ENCODE assay signal across 18 cellular contexts in genomic region chr9:121626012-121626411, GRCh38. TPM values are rescaled to one million over a fixed set of nuclear protein-coding genes. Genes with fewer than 3 reads are reported as not detected.
A peak's percentile ranks its signal among the peaks of the same experiment; 100 is the strongest.
DNase-seq lines count a peak whose midpoint lies in the region; ATAC-seq, FAIRE-seq and TF ChIP-seq lines count a peak whose summit lies in the region.
"Had no signal": no experiment of that assay in that cellular context is flagged by ENCODE, and none has a peak within 500 bp of the region (broad histone marks: within the 10 kb centered on the region; RNA-seq: fewer than 3 reads in every experiment).

No MANE protein-coding gene starts in this region.

- no peak overlapping the region for H2BK12ac ChIP-seq in trophoblast cell (ENCODE audit: low read length)

- peaks cover 2% of the 10 kb centered on the region for H3K79me1 ChIP-seq in trophoblast cell (ENCODE audit: low read length)

- no peak overlapping the region for H4K12ac ChIP-seq in trophoblast cell (ENCODE audit: low read depth, low read length)

- peak overlapping the region; percentile 56 to 66 for H3K27ac ChIP-seq in liver (ENCODE audit: low read depth in 1 of 2, low read length in 2 of 2)
- H3K27ac ChIP-seq in HepG2 (ENCODE audit: extremely low read length, insufficient read depth, low read length): no peak overlapping the region
- peak overlapping the region; percentile 22 to 23 for H3K27ac ChIP-seq in kidney (ENCODE audit: low read depth in 2 of 2, low read length in 2 of 2)
- no peak overlapping the region for H3K27ac ChIP-seq in trophoblast cell (ENCODE audit: low read depth, low read length)
- H3K27ac ChIP-seq: A549, Peyer's patch had no signal

- H3K27me3 ChIP-seq in liver (ENCODE audit: control insufficient read depth in 4 of 4, insufficient read depth in 4 of 4, low read length in 3 of 4): no peaks in the 10 kb centered on the region
- no peaks in the 10 kb centered on the region for H3K27me3 ChIP-seq in HepG2 (ENCODE audit: control insufficient read depth in 1 of 2, insufficient read depth in 2 of 2, low read length in 2 of 2)
- H3K27me3 ChIP-seq in trophoblast cell (ENCODE audit: insufficient read depth, low read length): no peaks in the 10 kb centered on the region
- H3K27me3 ChIP-seq: Peyer's patch had no signal

- H3K4me1 ChIP-seq in liver (ENCODE audit: control insufficient read depth in 4 of 4, insufficient read depth in 4 of 4, low read length in 3 of 4) (peaks cover 15 to 40% (median 29%) of the 10 kb centered on the region in 4 donors), HepG2 (ENCODE audit: insufficient read depth, low read length) (peaks cover 20% of the 10 kb centered on the region), kidney (ENCODE audit: control insufficient read depth in 1 of 2, insufficient read depth in 1 of 2, low read depth in 1 of 2, low read length in 2 of 2) (peaks cover 15 to 24% of the 10 kb centered on the region in 2 donors), trophoblast cell (ENCODE audit: control insufficient read depth in 1 of 2, insufficient read depth in 2 of 2, low read length in 2 of 2) (peaks cover 4 to 5% of the 10 kb centered on the region in 2 experiments)
- H3K4me1 ChIP-seq: Peyer's patch had no signal

- no peak overlapping the region for H3K4me2 ChIP-seq in HepG2 (ENCODE audit: low read depth, low read length)
- H3K4me2 ChIP-seq in trophoblast cell (ENCODE audit: low read length): no peak overlapping the region
- H3K4me2 ChIP-seq: A549 had no signal

- intact Hi-C loops in HepG2 (cut with micrococcal nuclease; ENCODE audit: unreplicated experiment) (no loop called here), kidney (cut with DNase I) (no loop called here)

- H4K91ac ChIP-seq in trophoblast cell (ENCODE audit: low read depth, low read length): no peak overlapping the region

- in situ Hi-C loops in HepG2 (cut with HindIII; ENCODE audit: extremely low pct_ligation_motif_present, low pct_unique_long_range_greater_than_20kb): no loop called here

- no TSS peak for BruUV-seq in HepG2 (replicated peaks; lab: Mats Ljungman, UMichigan)

- H2AK5ac ChIP-seq in trophoblast cell (ENCODE audit: low read length): no peak overlapping the region

- no peaks in the 10 kb centered on the region for H4K20me1 ChIP-seq in HepG2 (ENCODE audit: insufficient read depth, low read length)

- H3K4me3 Mint-ChIP-seq in chondrocyte (ENCODE audit: unreplicated experiment): no peak overlapping the region
- no peak overlapping the region for H3K4me3 Mint-ChIP-seq in stimulated activated naive B cell treated with anti-CD40 and anti-IgM and Interleukin-4, amounts not matched to agents 10 μg/mL and 1 μg/mL and 100 μg/mL, for 72 hours
- H3K4me3 Mint-ChIP-seq: B cell; CD4-positive, CD25-positive, alpha-beta regulatory T cell had no signal

- TF ChIP-seq RAD21 in liver (IDR thresholded peaks at IDR 0.05) (no peak), HepG2 (CRISPR knock-in tag; IDR thresholded peaks at IDR 0.05) (no peak)

- no peak overlapping the region for H2BK5ac ChIP-seq in trophoblast cell (ENCODE audit: low read depth, low read length, poor library complexity)

- peaks cover 10% of the 10 kb centered on the region for H3K4me1 Mint-ChIP-seq in chondrocyte (ENCODE audit: low read depth)
- H3K4me1 Mint-ChIP-seq in stimulated activated naive B cell treated with anti-CD40 and anti-IgM and Interleukin-4, amounts not matched to agents 10 μg/mL and 1 μg/mL and 100 μg/mL, for 72 hours: peaks cover under 1 to 4% of the 10 kb centered on the region in 2 donors
- H3K4me1 Mint-ChIP-seq: CD4-positive, CD25-positive, alpha-beta regulatory T cell had no signal

- CTCF ChIA-PET in HepG2 (lab: Yijun Ruan, JAX; ENCODE audit: low intra/inter-chr PET ratio, low total read pairs): no interaction called here

- no peaks in the 10 kb centered on the region for H3K79me2 ChIP-seq in HepG2 (ENCODE audit: insufficient read depth, low read length)
- H3K79me2 ChIP-seq in trophoblast cell (ENCODE audit: control insufficient read depth, insufficient read depth, low read length, poor library complexity): no peaks in the 10 kb centered on the region

- FAIRE-seq in HepG2 (lab: Jason Lieb, UNC) (no peak), kidney (lab: Jason Lieb, UNC) (no peak), GM19239 (lab: Jason Lieb, UNC) (no peak)
- FAIRE-seq: A549 had no signal

- no peak overlapping the region for H3K27ac Mint-ChIP-seq in chondrocyte (ENCODE audit: unreplicated experiment)
- no peak overlapping the region for H3K27ac Mint-ChIP-seq in stimulated activated naive B cell treated with anti-CD40 and anti-IgM and Interleukin-4, amounts not matched to agents 10 μg/mL and 1 μg/mL and 100 μg/mL, for 72 hours
- H3K27ac Mint-ChIP-seq: B cell; CD4-positive, CD25-positive, alpha-beta regulatory T cell had no signal

- H3K23ac ChIP-seq in trophoblast cell (ENCODE audit: low read length): no peak overlapping the region

- H3K4me3 ChIP-seq in liver (ENCODE audit: low read depth in 1 of 3, low read length in 3 of 3): no peak overlapping the region
- H3K4me3 ChIP-seq in HepG2 (replicated peaks in 1 of 3; ENCODE audit: insufficient read depth in 1 of 3, low read depth in 2 of 3, low read length in 3 of 3): no peak overlapping the region
- H3K4me3 ChIP-seq in kidney (ENCODE audit: low read length in 2 of 2): no peak overlapping the region
- H3K4me3 ChIP-seq in trophoblast cell (ENCODE audit: low read depth, low read length): no peak overlapping the region
- H3K4me3 ChIP-seq: A549, Peyer's patch had no signal

- H3K14ac ChIP-seq in trophoblast cell (ENCODE audit: low read length): no peak overlapping the region

- H3K4ac ChIP-seq in trophoblast cell (ENCODE audit: low read depth, low read length): no peak overlapping the region

- H3K9me3 Mint-ChIP-seq in chondrocyte (ENCODE audit: low read depth): no peaks in the 10 kb centered on the region
- H3K9me3 Mint-ChIP-seq in stimulated activated naive B cell treated with anti-CD40 and anti-IgM and Interleukin-4, amounts not matched to agents 10 μg/mL and 1 μg/mL and 100 μg/mL, for 72 hours: no peaks in the 10 kb centered on the region
- H3K9me3 Mint-ChIP-seq: CD4-positive, CD25-positive, alpha-beta regulatory T cell had no signal

- no peak overlapping the region for H2BK120ac ChIP-seq in trophoblast cell (ENCODE audit: insufficient read depth, low read length, poor library complexity)

- TF ChIP-seq POLR2A in HepG2 (IDR thresholded peaks at IDR 0.05; ENCODE audit: insufficient read depth in 1 of 2, low read depth in 2 of 2, low read length in 2 of 2): no peak

- DNase-seq in HepG2 (ENCODE audit: low spot score): no peak
- no peak for DNase-seq in kidney
- no peak for DNase-seq in trophoblast cell
- DNase-seq in GM19239 (ENCODE audit: insufficient read length, low spot score): no peak
- no peak for DNase-seq in chondrocyte (ENCODE audit: low spot score)
- DNase-seq in stimulated activated naive B cell treated with anti-CD40 and anti-IgM and Interleukin-4, amounts not matched to agents 10 μg/mL and 1 μg/mL and 100 μg/mL, for 72 hours: no peak
- DNase-seq: CD4-positive, CD25-positive, alpha-beta regulatory T cell; EL; Kasumi-1; NCI-H1048; NCI-H1417 treated with DMSO at 0.1 percent for 48 hours; NCI-H187; NCI-H446; NCI-H526; Peyer's patch had no signal

- TF ChIP-seq CTCF in liver (IDR thresholded peaks at IDR 0.05; ENCODE audit: low read depth, low read length, missing input control): no peak
- no peak for TF ChIP-seq CTCF in HepG2 (CRISPR knock-in tag; IDR thresholded peaks at IDR 0.05)
- TF ChIP-seq CTCF in kidney (IDR thresholded peaks at IDR 0.05; ENCODE audit: borderline replicate concordance, extremely low read depth, insufficient read depth): no peak
- TF ChIP-seq CTCF in chondrocyte (IDR thresholded peaks at IDR 0.05): no peak

- no peaks in the 10 kb centered on the region for H3K36me3 Mint-ChIP-seq in chondrocyte (ENCODE audit: low read depth)
- H3K36me3 Mint-ChIP-seq in stimulated activated naive B cell treated with anti-CD40 and anti-IgM and Interleukin-4, amounts not matched to agents 10 μg/mL and 1 μg/mL and 100 μg/mL, for 72 hours: no peaks in the 10 kb centered on the region
- H3K36me3 Mint-ChIP-seq: CD4-positive, CD25-positive, alpha-beta regulatory T cell had no signal

- H3K36me3 ChIP-seq in liver (ENCODE audit: control insufficient read depth in 4 of 4, insufficient read depth in 3 of 4, low read depth in 1 of 4, low read length in 3 of 4): no peaks in the 10 kb centered on the region
- H3K36me3 ChIP-seq in HepG2 (replicated peaks in 1 of 2; ENCODE audit: control insufficient read depth in 1 of 2, insufficient read depth in 2 of 2, low read length in 2 of 2): no peaks in the 10 kb centered on the region
- no peaks in the 10 kb centered on the region for H3K36me3 ChIP-seq in kidney (ENCODE audit: control insufficient read depth in 1 of 2, insufficient read depth in 2 of 2, low read length in 2 of 2)
- no peaks in the 10 kb centered on the region for H3K36me3 ChIP-seq in trophoblast cell (ENCODE audit: control insufficient read depth in 1 of 2, insufficient read depth in 2 of 2, low read length in 2 of 2)
- H3K36me3 ChIP-seq: Peyer's patch had no signal

- H3K9ac ChIP-seq in liver (ENCODE audit: low read depth in 1 of 2, low read length in 2 of 2) (no peak overlapping the region), HepG2 (ENCODE audit: insufficient read depth, low read depth, low read length) (no peak overlapping the region), kidney (ENCODE audit: low read length in 2 of 2) (no peak overlapping the region), trophoblast cell (ENCODE audit: low read length) (no peak overlapping the region)

- 53% methylated on average over 4 of the region's 4 CpGs for WGBS in liver
- 64% methylated on average over 4 of the region's 4 CpGs for WGBS in HepG2 (ENCODE audit: low lambda C conversion rate)
- WGBS in trophoblast cell (ENCODE audit: extremely low coverage, insufficient coverage, insufficient read length): no CpG with 5 or more reads among the region's 4 CpGs

- H3K9me3 ChIP-seq in liver (ENCODE audit: control insufficient read depth in 4 of 4, low read length in 3 of 4) (no peaks in the 10 kb centered on the region), HepG2 (ENCODE audit: low read length) (no peaks in the 10 kb centered on the region), kidney (ENCODE audit: control insufficient read depth in 1 of 2, low read length in 2 of 2) (no peaks in the 10 kb centered on the region), trophoblast cell (ENCODE audit: insufficient read depth, low read depth, low read length) (no peaks in the 10 kb centered on the region)
- H3K9me3 ChIP-seq: A549, Peyer's patch had no signal

- POLR2A ChIA-PET in HepG2 (lab: Yijun Ruan, JAX): no interaction called here

- H2AFZ ChIP-seq in HepG2 (ENCODE audit: low read length) (no peak overlapping the region), trophoblast cell (ENCODE audit: insufficient read depth, low read length, poor library complexity) (no peak overlapping the region)

- ATAC-seq in HepG2: no peak
- no peak for ATAC-seq in stimulated activated naive B cell treated with anti-CD40 and anti-IgM and Interleukin-4, amounts not matched to agents 10 μg/mL and 1 μg/mL and 100 μg/mL, for 72 hours (replicated peaks)
- ATAC-seq: A549 had no signal

- H3K18ac ChIP-seq in trophoblast cell (ENCODE audit: low read length): peak overlapping the region; percentile 48

- TF ChIP-seq EP300 in HepG2 (IDR thresholded peaks at IDR 0.05; ENCODE audit: low read depth in 2 of 2, low read length in 2 of 2) (no peak), HepG2 (CRISPR knock-in tag; IDR thresholded peaks at IDR 0.05; ENCODE audit: borderline replicate concordance) (no peak)

- H3K27me3 Mint-ChIP-seq in chondrocyte (ENCODE audit: low read depth): no peaks in the 10 kb centered on the region
- H3K27me3 Mint-ChIP-seq in stimulated activated naive B cell treated with anti-CD40 and anti-IgM and Interleukin-4, amounts not matched to agents 10 μg/mL and 1 μg/mL and 100 μg/mL, for 72 hours: peaks cover 20 to 22% of the 10 kb centered on the region in 2 donors

- no peak overlapping the region for H4K8ac ChIP-seq in trophoblast cell (ENCODE audit: low read depth, low read length)

RNA-seq across cellular contexts. Expression of gene DAB2IP, which starts 25.4 kb away (rescaled TPM):
- 10 to 100 TPM in 1 of 2 donors, 1 to 10 TPM in 1; 3.1 to 13.1 TPM for total RNA-seq in liver
- polyA plus RNA-seq in liver: 1 to 10 TPM; 2.3 to 7.8 TPM
- total RNA-seq in HepG2 (2016; rRNA removed; fragmentation: Illumina TruSeq; extraction: Trizol): 25.3 and 32.1 TPM in 2 replicates
- 2.8 and 5.2 TPM in 2 replicates for total RNA-seq in HepG2 (2016; cell fraction: cytosol; rRNA removed; fragmentation: Illumina TruSeq; extraction: Trizol; ENCODE audit: low read depth)
- total RNA-seq in HepG2 (2016; cell fraction: insoluble cytoplasmic fraction; rRNA removed; fragmentation: Illumina TruSeq; extraction: Trizol): 24.3 and 28.3 TPM in 2 replicates
- 10.8 and 12.3 TPM in 2 replicates for total RNA-seq in HepG2 (2016; cell fraction: membrane; rRNA removed; fragmentation: Illumina TruSeq; extraction: Trizol)
- 23.5 and 29.5 TPM in 2 replicates for total RNA-seq in HepG2 (2016; cell fraction: nucleus; rRNA removed; fragmentation: Illumina TruSeq; extraction: Trizol)
- polyA plus RNA-seq in HepG2 (2011; rRNA removed): 37.9 and 39.9 TPM in 2 replicates
- 20.8 and 29.3 TPM in 2 replicates for polyA plus RNA-seq in HepG2 (2011; cell fraction: cytosol; rRNA removed)
- 42.4 and 54.9 TPM in 2 replicates for polyA plus RNA-seq in HepG2 (2011; cell fraction: nucleus; rRNA removed)
- 14.7 and 24.6 TPM in 2 replicates for polyA plus RNA-seq in HepG2 (2012)
- polyA plus RNA-seq in HepG2 (2016; cell fraction: cytosol; fragmentation: Illumina TruSeq; extraction: Trizol; ENCODE audit: low read depth): 1.9 and 2.6 TPM in 2 replicates
- 24.2 and 33.5 TPM in 2 replicates for polyA plus RNA-seq in HepG2 (2016; cell fraction: insoluble cytoplasmic fraction; fragmentation: Illumina TruSeq; extraction: Trizol; ENCODE audit: low read depth)
- polyA plus RNA-seq in HepG2 (2016; cell fraction: membrane; fragmentation: Illumina TruSeq; extraction: Trizol; ENCODE audit: low read depth): 5.5 and 5.8 TPM in 2 replicates
- 42.8 and 47.1 TPM in 2 replicates for polyA plus RNA-seq in HepG2 (2016; cell fraction: nucleus; fragmentation: Illumina TruSeq; extraction: Trizol; ENCODE audit: insufficient read depth, low read depth)
- 48.1 and 97.1 TPM in 2 replicates for polyA minus RNA-seq in HepG2 (2011; rRNA and poly(A)+ RNA removed; ENCODE audit: low replicate concordance)
- 26.5 and 29.0 TPM in 2 replicates for polyA minus RNA-seq in HepG2 (2011; cell fraction: cytosol; rRNA and poly(A)+ RNA removed)
- 34.6 and 46.1 TPM in 2 replicates for polyA minus RNA-seq in HepG2 (2011; cell fraction: nucleus; rRNA and poly(A)+ RNA removed)
- total RNA-seq in kidney: 105 TPM
- 33.8 TPM for polyA plus RNA-seq in kidney (ENCODE audit: insufficient read depth, low read depth, low replicate concordance)
- polyA plus RNA-seq in trophoblast cell (2013): 22.7 and 24.2 TPM in 2 replicates
- 36.6 to 66.7 TPM (median 58.5 TPM) in 3 replicates for total RNA-seq in chondrocyte
- total RNA-seq: CD4-positive, CD25-positive, alpha-beta regulatory T cell had no signal
- polyA plus RNA-seq: CD4-positive, CD25-positive, alpha-beta regulatory T cell had no signal

Comparison
In these comparisons a context has a peak if more than half of its experiments do, and no peak if none do; other contexts are left out.
1. H3K27ac ChIP-seq: peak in liver (2 of 2) and kidney (2 of 2); none in HepG2 (single experiment) and trophoblast cell (single experiment).